In the genomic region with DNA sequence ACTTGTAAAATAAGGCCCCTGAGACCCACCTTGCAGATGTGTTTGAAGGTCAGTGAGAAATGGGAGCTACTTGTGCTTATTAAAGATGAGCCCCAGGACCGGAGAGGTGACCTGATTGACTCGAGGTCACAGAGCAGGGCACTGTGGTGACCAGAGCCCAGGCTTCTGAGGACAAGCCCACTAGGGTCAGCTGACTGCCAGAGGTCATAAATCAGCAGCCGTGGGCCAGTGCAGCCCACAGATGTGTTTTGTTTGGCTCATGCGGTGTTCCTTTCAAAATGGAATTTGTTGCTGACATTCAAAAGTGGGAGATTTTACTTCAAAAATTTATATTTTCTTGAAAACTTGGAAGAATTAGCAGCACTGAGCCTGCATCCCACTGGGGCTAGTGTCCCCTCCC, we compare ENCODE assay signal across 2 cellular contexts.
TF ChIP-seq lines count a peak whose summit lies in the region.

No MANE protein-coding gene starts in this region.

TF ChIP-seq in SK-N-SH, 30 proteins besides CTCF, POLR2A, EP300 and RAD21 (continued from another document):
- no peak for TF ChIP-seq NRF1 (IDR thresholded peaks at IDR 0.05; ENCODE audit: low read depth, low read length)
- no peak for TF ChIP-seq ELF1 (IDR thresholded peaks at IDR 0.05)
- no peak for TF ChIP-seq SMC3 (IDR thresholded peaks at IDR 0.05; ENCODE audit: low read depth, low read length)
- no peak for TF ChIP-seq MEF2A (IDR thresholded peaks at IDR 0.05; ENCODE audit: borderline replicate concordance, low read depth)
- TF ChIP-seq, protein P1, sequence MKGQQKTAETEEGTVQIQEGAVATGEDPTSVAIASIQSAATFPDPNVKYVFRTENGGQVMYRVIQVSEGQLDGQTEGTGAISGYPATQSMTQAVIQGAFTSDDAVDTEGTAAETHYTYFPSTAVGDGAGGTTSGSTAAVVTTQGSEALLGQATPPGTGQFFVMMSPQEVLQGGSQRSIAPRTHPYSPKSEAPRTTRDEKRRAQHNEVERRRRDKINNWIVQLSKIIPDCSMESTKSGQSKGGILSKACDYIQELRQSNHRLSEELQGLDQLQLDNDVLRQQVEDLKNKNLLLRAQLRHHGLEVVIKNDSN (IDR thresholded peaks at IDR 0.05; ENCODE audit: borderline replicate concordance, low read depth), result no peak
- TF ChIP-seq NFIC (IDR thresholded peaks at IDR 0.05; ENCODE audit: borderline replicate concordance), result no peak
- TF ChIP-seq JUND (IDR thresholded peaks at IDR 0.05), result no peak

TF ChIP-seq in SK-N-SH treated with all-trans-retinoic acid at 6 μM for 48 hours, 23 proteins besides CTCF, POLR2A, EP300 and RAD21 (continued from another document):
- TF ChIP-seq TOX (CRISPR knock-in tag; IDR thresholded peaks at IDR 0.05; ENCODE audit: borderline replicate concordance) (no peak), CSDC2 (CRISPR knock-in tag; IDR thresholded peaks at IDR 0.05) (no peak), BACH2 (CRISPR knock-in tag; IDR thresholded peaks at IDR 0.05; ENCODE audit: borderline replicate concordance) (no peak), RARB (CRISPR knock-in tag; IDR thresholded peaks at IDR 0.05) (no peak), ZFP3 (CRISPR knock-in tag; IDR thresholded peaks at IDR 0.05) (no peak), ZNF8 (CRISPR knock-in tag; IDR thresholded peaks at IDR 0.05) (no peak), ZC3H10 (CRISPR knock-in tag; IDR thresholded peaks at IDR 0.05) (no peak)
- TF ChIP-seq, protein P2, sequence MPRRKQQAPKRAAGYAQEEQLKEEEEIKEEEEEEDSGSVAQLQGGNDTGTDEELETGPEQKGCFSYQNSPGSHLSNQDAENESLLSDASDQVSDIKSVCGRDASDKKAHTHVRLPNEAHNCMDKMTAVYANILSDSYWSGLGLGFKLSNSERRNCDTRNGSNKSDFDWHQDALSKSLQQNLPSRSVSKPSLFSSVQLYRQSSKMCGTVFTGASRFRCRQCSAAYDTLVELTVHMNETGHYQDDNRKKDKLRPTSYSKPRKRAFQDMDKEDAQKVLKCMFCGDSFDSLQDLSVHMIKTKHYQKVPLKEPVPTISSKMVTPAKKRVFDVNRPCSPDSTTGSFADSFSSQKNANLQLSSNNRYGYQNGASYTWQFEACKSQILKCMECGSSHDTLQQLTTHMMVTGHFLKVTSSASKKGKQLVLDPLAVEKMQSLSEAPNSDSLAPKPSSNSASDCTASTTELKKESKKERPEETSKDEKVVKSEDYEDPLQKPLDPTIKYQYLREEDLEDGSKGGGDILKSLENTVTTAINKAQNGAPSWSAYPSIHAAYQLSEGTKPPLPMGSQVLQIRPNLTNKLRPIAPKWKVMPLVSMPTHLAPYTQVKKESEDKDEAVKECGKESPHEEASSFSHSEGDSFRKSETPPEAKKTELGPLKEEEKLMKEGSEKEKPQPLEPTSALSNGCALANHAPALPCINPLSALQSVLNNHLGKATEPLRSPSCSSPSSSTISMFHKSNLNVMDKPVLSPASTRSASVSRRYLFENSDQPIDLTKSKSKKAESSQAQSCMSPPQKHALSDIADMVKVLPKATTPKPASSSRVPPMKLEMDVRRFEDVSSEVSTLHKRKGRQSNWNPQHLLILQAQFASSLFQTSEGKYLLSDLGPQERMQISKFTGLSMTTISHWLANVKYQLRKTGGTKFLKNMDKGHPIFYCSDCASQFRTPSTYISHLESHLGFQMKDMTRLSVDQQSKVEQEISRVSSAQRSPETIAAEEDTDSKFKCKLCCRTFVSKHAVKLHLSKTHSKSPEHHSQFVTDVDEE (CRISPR knock-in tag; IDR thresholded peaks at IDR 0.05), result no peak
